In genomic region chr1:185734929-185735666, GRCh38 we compare ENCODE assay signal across 10 cellular contexts. TPM values are rescaled to one million over a fixed set of nuclear protein-coding genes. Genes with fewer than 3 reads are reported as not detected.
A peak's percentile ranks its signal among the peaks of the same experiment; 100 is the strongest.
DNase-seq lines count a peak whose midpoint lies in the region; ATAC-seq, FAIRE-seq and TF ChIP-seq lines count a peak whose summit lies in the region.
"Had no signal": no experiment of that assay in that cellular context is flagged by ENCODE, and none has a peak within 500 bp of the region (broad histone marks: within the 10 kb centered on the region; RNA-seq: fewer than 3 reads in every experiment).

No MANE protein-coding gene starts in this region.

- H3K4me1 Mint-ChIP-seq in H9, result peaks cover 16 to 27% of the 10 kb centered on the region in 2 experiments

- no peak overlapping the region for H4K5ac ChIP-seq in H9 (ENCODE audit: insufficient read length, low read depth, low read length)

- H3K4ac ChIP-seq in H9 (ENCODE audit: low read depth, low read length), result no peak overlapping the region

- H2AFZ ChIP-seq in H9 (ENCODE audit: low read length), result no peak overlapping the region

- TF ChIP-seq POLR2A in A549 (IDR thresholded peaks at IDR 0.05; ENCODE audit: low read length), result no peak

- H3K27ac ChIP-seq in A549 (no peak overlapping the region), H9 (ENCODE audit: insufficient read length, low read depth, low read length) (no peak overlapping the region), mesodermal cell (ENCODE audit: low read depth, low read length, severe bottlenecking) (no peak overlapping the region)
- H3K27ac ChIP-seq: epithelial cell of prostate had no signal

- no peaks in the 10 kb centered on the region; the same call in 1 of the 2 replicates for H3K27me3 ChIP-seq in H9 (ENCODE audit: insufficient read depth, low read length)

- POLR2A ChIA-PET in A549 (lab: Yijun Ruan, JAX), result no interaction called here

- H3K23ac ChIP-seq in H9 (ENCODE audit: insufficient read length, low read depth, low read length), result no peak overlapping the region

- no peak overlapping the region for H4K91ac ChIP-seq in H9 (ENCODE audit: insufficient read length, low read depth, low read length)

- no peaks in the 10 kb centered on the region; the same call in 2 of the 3 replicates for H3K9me3 ChIP-seq in A549
- no peaks in the 10 kb centered on the region for H3K9me3 ChIP-seq in H9 (ENCODE audit: control insufficient read depth, low read depth, low read length)
- no peaks in the 10 kb centered on the region for H3K9me3 ChIP-seq in mesodermal cell (ENCODE audit: control insufficient read depth, low read length)

- H3K36me3 Mint-ChIP-seq in H9 (ENCODE audit: insufficient read depth in 1 of 3, low read depth in 3 of 3), result peaks cover 0 to 3% (median 0%) of the 10 kb centered on the region in 3 experiments; a peak in 3 of 7 replicates

- TF ChIP-seq EP300 in A549 (IDR thresholded peaks at IDR 0.05), result no peak

- peak overlapping the region in 1 of 3 experiments; percentile 10; a peak in 3 of 7 replicates for H3K27ac Mint-ChIP-seq in H9

- WGBS in A549 (ENCODE audit: missing lambda C conversion rate), result 56% methylated on average over 9 of the region's 9 CpGs
- no CpG with 5 or more reads among the region's 9 CpGs for WGBS in H9 (ENCODE audit: extremely low coverage, insufficient read length, low lambda C conversion rate)
- WGBS in mesodermal cell (ENCODE audit: insufficient coverage in 2 of 2), 2 experiments, result 59 to 60% methylated on average over 5 to 6 of the region's 9 CpGs

- no peak for DNase-seq in A549 (ENCODE audit: low read depth in 1 of 2, low spot score in 1 of 2)
- DNase-seq in H9, result no peak
- DNase-seq in cardiac fibroblast (ENCODE audit: low read depth in 2 of 2), result peak; percentile 33 to 38
- DNase-seq in ACHN, result no peak
- no peak for DNase-seq in NOMO-1 treated with dmso at 0.1 percent for 144 hours (lab: John Stamatoyannopoulos, UW; ENCODE audit: unreplicated experiment)
- DNase-seq: SHP77 had no signal

- peaks cover 1 to 5% of the 10 kb centered on the region in 2 experiments; a peak in 3 of 5 replicates for H3K9me3 Mint-ChIP-seq in H9

- H3K23me2 ChIP-seq in H9 (ENCODE audit: insufficient read length, low read depth, low read length, poor library complexity, severe bottlenecking), result peaks cover 7% of the 10 kb centered on the region

- CTCF ChIA-PET in A549 (lab: Yijun Ruan, JAX), result interaction anchor here (1.5 to 3.6 kb wide), 3 partner anchors 8 to 565 kb away, joined by 4 to 32 read pairs (median 5); no protein-coding TSS in a partner anchor

- no peaks in the 10 kb centered on the region for H3K79me1 ChIP-seq in H9 (ENCODE audit: insufficient read depth, low read depth, low read length, poor library complexity, severe bottlenecking)

- H4K8ac ChIP-seq in H9 (replicated peaks; ENCODE audit: insufficient read length, low read depth, low read length), result no peak overlapping the region

- H3K56ac ChIP-seq in H9 (ENCODE audit: insufficient read length, low read depth, low read length), result no peak overlapping the region

- peak overlapping the region; percentile 66 for H3K9ac ChIP-seq in H9 (ENCODE audit: extremely low read depth, insufficient read length, low read length)

- H3T11ph ChIP-seq in H9 (ENCODE audit: low read length), result no peak overlapping the region

- in situ Hi-C loops in ACHN (cut with HindIII; ENCODE audit: low pct_ligation_motif_present, low pct_unique_long_range_greater_than_20kb, low sequenced_read_pairs), result no loop called here

- H2BK120ac ChIP-seq in H9 (ENCODE audit: low read depth, low read length, poor library complexity, severe bottlenecking), result no peak overlapping the region

- H3K4me3 ChIP-seq in A549, result peak overlapping the region; percentile 54; the same call in 1 of the 3 replicates
- peak overlapping the region; percentile 19 to 61 for H3K4me3 ChIP-seq in cardiac fibroblast (replicated peaks in 1 of 2; ENCODE audit: low read depth in 2 of 2, low read length in 2 of 2)
- H3K4me3 ChIP-seq in mesodermal cell (ENCODE audit: extremely low read depth, insufficient read depth, low read length, poor library complexity, severe bottlenecking), result peak overlapping the region; percentile 54

- no peaks in the 10 kb centered on the region for H3K79me2 ChIP-seq in H9 (ENCODE audit: insufficient read depth, low read length)

- peaks cover 29% of the 10 kb centered on the region for H3K27me3 Mint-ChIP-seq in H9 (ENCODE audit: low read depth)

- no peak overlapping the region for H2BK20ac ChIP-seq in H9 (ENCODE audit: low read depth, low read length, poor library complexity, severe bottlenecking)

- H3K14ac ChIP-seq in H9 (ENCODE audit: insufficient read depth, low read length), result no peak overlapping the region

- no peak overlapping the region for H2BK5ac ChIP-seq in H9 (ENCODE audit: insufficient read length, low read length)

- H3K18ac ChIP-seq in H9 (ENCODE audit: insufficient read length, low read depth, low read length), result no peak overlapping the region

- peak overlapping the region; percentile 63 to 85 for H3K4me3 Mint-ChIP-seq in H9

- ATAC-seq in A549 (no peak), GM21737 (IDR thresholded peaks at IDR 0.05; ENCODE audit: unreplicated experiment) (no peak), GM21515 (IDR thresholded peaks at IDR 0.05; ENCODE audit: unreplicated experiment) (no peak)

- no peak overlapping the region for H2AK5ac ChIP-seq in H9 (ENCODE audit: insufficient read length, low read length)

- H2BK15ac ChIP-seq in H9 (ENCODE audit: low read depth, low read length), result no peak overlapping the region

- H4K20me1 ChIP-seq in H9 (ENCODE audit: control insufficient read depth, insufficient read depth, insufficient read length), result no peaks in the 10 kb centered on the region

- TF ChIP-seq RAD21 in A549 (conservative IDR thresholded peaks at IDR 0.05 in 1 of 2, IDR thresholded peaks at IDR 0.05 in 1 of 2), result no peak

- H3K4me2 ChIP-seq in A549, result peak overlapping the region; percentile 97
- H3K4me2 ChIP-seq in H9 (ENCODE audit: insufficient read depth, insufficient read length, low read length), result peak overlapping the region; percentile 51

- no peaks in the 10 kb centered on the region for H3K36me3 ChIP-seq in mesodermal cell (ENCODE audit: control insufficient read depth, insufficient read depth, low read length)

- H3K4me1 ChIP-seq in A549 (0 out of 3 replicates have a peak, but pooled peaks cover 10% of the 10 kb centered on the region), H9 (ENCODE audit: insufficient read depth, low read length) (peaks cover 3% of the 10 kb centered on the region; the same call in 1 of the 2 replicates), mesodermal cell (ENCODE audit: control insufficient read depth, insufficient read depth, low read length, poor library complexity, severe bottlenecking) (no peaks in the 10 kb centered on the region)

- TF ChIP-seq CTCF in A549 (IDR thresholded peaks at IDR 0.05) (no peak), H9 (conservative IDR thresholded peaks at IDR 0.05) (no peak), cardiac fibroblast (IDR thresholded peaks at IDR 0.05; ENCODE audit: low read depth, low read length) (no peak)

- H2BK12ac ChIP-seq in H9 (ENCODE audit: insufficient read length, low read depth, low read length), result no peak overlapping the region

- no peak for FAIRE-seq in A549 (lab: Jason Lieb, UNC)

TF ChIP-seq in A549, 52 proteins besides CTCF, POLR2A, EP300 and RAD21 (continues in another document):
- TF ChIP-seq KDM5A (IDR thresholded peaks at IDR 0.05) (no peak), BCL3 (IDR thresholded peaks at IDR 0.05) (no peak), CBX8 (IDR thresholded peaks at IDR 0.05) (peak; percentile 84; the same call in 1 of the 2 replicates), MAZ (IDR thresholded peaks at IDR 0.05; ENCODE audit: borderline replicate concordance, low read depth, low read length) (no peak), POLR2AphosphoS2 (conservative IDR thresholded peaks at IDR 0.05; ENCODE audit: low read length) (no peak), RFX5 (IDR thresholded peaks at IDR 0.05) (no peak), PBX3 (IDR thresholded peaks at IDR 0.05) (no peak), EHMT2 (IDR thresholded peaks at IDR 0.05; ENCODE audit: low read depth) (no peak), HOXB13 (CRISPR knock-in tag; IDR thresholded peaks at IDR 0.05; ENCODE audit: low read depth) (no peak), HOXA7 (CRISPR knock-in tag; IDR thresholded peaks at IDR 0.05) (no peak), KDM1A (IDR thresholded peaks at IDR 0.05; ENCODE audit: low read depth) (no peak), PHF8 (IDR thresholded peaks at IDR 0.05; ENCODE audit: borderline replicate concordance, low read depth) (no peak), SREBF2 (IDR thresholded peaks at IDR 0.05) (no peak), RNF2 (IDR thresholded peaks at IDR 0.05; ENCODE audit: borderline replicate concordance, low read depth) (peak; percentile 96; the same call in 1 of the 2 replicates), NFE2L2 (conservative IDR thresholded peaks at IDR 0.05; ENCODE audit: low read length) (no peak)

RNA-seq across cellular contexts. Expression of gene HMCN1, which starts 0.9 kb away (rescaled TPM):
- polyA plus RNA-seq in A549 (2011; rRNA removed) (0.06 and 0.09 TPM in 2 replicates), A549 (2017; fragmentation: RNase III; extraction: RNeasy Plus Mini Kit Qiagen cat#74134 plus additional on column Dnase treatment) (0.01 to 0.12 TPM (median 0.03 TPM) in 3 replicates)
- under 0.01 and 0.03 TPM in 2 replicates for polyA plus RNA-seq in A549 (2012; cell fraction: cytosol; rRNA removed)
- 0.01 and 0.02 TPM in 2 replicates for polyA plus RNA-seq in A549 (2012; cell fraction: nucleus; rRNA removed)
- polyA minus RNA-seq in A549 (2011; rRNA and poly(A)+ RNA removed), result 0.04 and 0.10 TPM in 2 replicates
- total RNA-seq in H9 (2021), result 2.9 and 3.3 TPM in 2 replicates
- 12.2 TPM for polyA plus RNA-seq in mesodermal cell (2013, experiment 1 of 2)
- polyA plus RNA-seq in mesodermal cell (2013, experiment 2 of 2), result 9.4 TPM

Comparison
In these comparisons a context has a peak if more than half of its experiments do, and no peak if none do; other contexts are left out.
1. DNase-seq: peak in cardiac fibroblast (2 of 2); none in A549 (0 of 2), H9 (single experiment), ACHN (single experiment) and NOMO-1 treated with dmso at 0.1 percent for 144 hours (single experiment).
2. Peak in every context shown above with its lines, with median percentiles within 50 percentile points of each other: H3K4me3 ChIP-seq.